ENCODE assay signal across 10 cellular contexts in the genomic region with DNA sequence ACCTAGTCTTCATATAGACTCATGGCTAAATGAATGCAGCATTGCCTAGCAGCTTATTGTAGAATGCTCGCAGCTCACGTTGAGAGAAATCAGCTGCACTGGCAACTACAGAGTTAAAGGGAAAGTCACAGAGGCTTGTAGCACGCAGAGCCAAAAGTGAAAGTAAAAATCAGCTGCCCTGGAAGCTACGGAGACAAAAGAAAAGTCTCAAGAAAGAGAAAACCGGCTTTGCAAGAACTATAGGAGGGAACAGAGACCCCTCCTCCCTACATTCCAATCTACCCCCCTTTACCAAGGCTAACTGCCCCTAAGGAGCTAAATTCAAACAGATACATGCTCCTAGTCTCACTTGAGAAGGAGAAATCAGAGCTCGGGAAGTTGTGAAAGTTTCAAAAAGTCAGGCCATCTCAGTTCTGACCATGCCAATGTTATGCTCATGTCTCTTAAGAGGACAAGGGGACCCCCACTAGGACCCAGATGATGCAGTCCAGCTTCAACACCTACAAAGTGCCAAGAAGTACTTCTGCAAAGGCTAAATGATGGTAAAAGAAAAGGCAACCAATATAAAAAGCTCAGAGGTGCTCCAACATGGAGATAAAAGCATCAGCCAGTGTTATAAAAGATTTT.
A peak's percentile ranks its signal among the peaks of the same experiment; 100 is the strongest.
DNase-seq lines count a peak whose midpoint lies in the region; ATAC-seq and TF ChIP-seq lines count a peak whose summit lies in the region.
"Had no signal": no experiment of that assay in that cellular context is flagged by ENCODE, and none has a peak within 500 bp of the region (broad histone marks: within the 10 kb centered on the region; RNA-seq: fewer than 3 reads in every experiment).

No MANE protein-coding gene starts in this region.

- no peaks in the 10 kb centered on the region for H3K36me3 Mint-ChIP-seq in stimulated activated effector memory CD8-positive, alpha-beta T cell treated with anti-CD3 and anti-CD28 coated beads, Interleukin-12 subunit alpha, Interleukin-12 subunit beta, amount 100 ng/mL, for 72 hours

- H3K4me1 ChIP-seq in colonic mucosa, result no peaks in the 10 kb centered on the region
- H3K4me1 ChIP-seq: vagina had no signal

- H3K27ac Mint-ChIP-seq in stimulated activated effector memory CD8-positive, alpha-beta T cell treated with anti-CD3 and anti-CD28 coated beads, Interleukin-12 subunit alpha, Interleukin-12 subunit beta, amount 100 ng/mL, for 72 hours, result peak overlapping the region; percentile 76

- peaks cover 9% of the 10 kb centered on the region for H3K9me3 Mint-ChIP-seq in stimulated activated effector memory CD8-positive, alpha-beta T cell treated with anti-CD3 and anti-CD28 coated beads, Interleukin-12 subunit alpha, Interleukin-12 subunit beta, amount 100 ng/mL, for 72 hours

- H3K9ac ChIP-seq in colonic mucosa (ENCODE audit: low read depth in 2 of 2, low read length in 2 of 2), result no peak overlapping the region

- no peak overlapping the region for H3K27ac ChIP-seq in colonic mucosa
- H3K27ac ChIP-seq: vagina had no signal

- peak overlapping the region; percentile 78 for H3K4me3 Mint-ChIP-seq in stimulated activated effector memory CD8-positive, alpha-beta T cell treated with anti-CD3 and anti-CD28 coated beads, Interleukin-12 subunit alpha, Interleukin-12 subunit beta, amount 100 ng/mL, for 72 hours

- peaks cover 13% of the 10 kb centered on the region for H3K4me1 Mint-ChIP-seq in stimulated activated effector memory CD8-positive, alpha-beta T cell treated with anti-CD3 and anti-CD28 coated beads, Interleukin-12 subunit alpha, Interleukin-12 subunit beta, amount 100 ng/mL, for 72 hours

- no peaks in the 10 kb centered on the region for H3K27me3 ChIP-seq in colonic mucosa
- H3K27me3 ChIP-seq: vagina had no signal

- intact Hi-C loops in colonic mucosa (cut with DNase I), result no loop called here

- ATAC-seq in stimulated activated effector memory CD8-positive, alpha-beta T cell treated with anti-CD3 and anti-CD28 coated beads, Interleukin-12 subunit alpha, Interleukin-12 subunit beta, amount 100 ng/mL, for 72 hours, result peak; percentile 51
- ATAC-seq in HG03108 (IDR thresholded peaks at IDR 0.05; ENCODE audit: unreplicated experiment) (no peak), HG03159 (IDR thresholded peaks at IDR 0.05; ENCODE audit: unreplicated experiment) (no peak)
- ATAC-seq: mucosa of descending colon had no signal

- H3K36me3 ChIP-seq in colonic mucosa, result no peaks in the 10 kb centered on the region
- H3K36me3 ChIP-seq: vagina had no signal

- TF ChIP-seq CTCF in colonic mucosa (IDR thresholded peaks at IDR 0.05), result no peak

- no peak overlapping the region for H3K4me3 ChIP-seq in colonic mucosa
- H3K4me3 ChIP-seq: mucosa of descending colon, vagina had no signal

- no peaks in the 10 kb centered on the region for H3K9me3 ChIP-seq in colonic mucosa
- H3K9me3 ChIP-seq: mucosa of descending colon, vagina had no signal

- DNase-seq in activated T-cell treated with anti-CD3 and anti-CD28 coated beads for 24 hours (ENCODE audit: low read depth), result peak; percentile 2
- no peak for DNase-seq in activated T-cell treated with anti-CD3 and anti-CD28 coated beads, Interleukin-2, amount 50 U/mL, for 1 hour
- peak; percentile 29 for DNase-seq in LoVo (ENCODE audit: low spot score)
- peak; percentile 36 for DNase-seq in epidermal melanocyte (ENCODE audit: insufficient read length, low spot score)
- peak in 1 of 2 donors; percentile 53 for DNase-seq in stimulated activated effector memory CD8-positive, alpha-beta T cell treated with anti-CD3 and anti-CD28 coated beads, Interleukin-12 subunit alpha, Interleukin-12 subunit beta, amount 100 ng/mL, for 72 hours (ENCODE audit: low spot score in 2 of 2)
- DNase-seq in colonic mucosa, result no peak

Comparison
In these comparisons a context has a peak if more than half of its experiments do, and no peak if none do; other contexts are left out.
1. DNase-seq: peak in activated T-cell treated with anti-CD3 and anti-CD28 coated beads for 24 hours (single experiment), LoVo (single experiment) and epidermal melanocyte (single experiment); none in activated T-cell treated with anti-CD3 and anti-CD28 coated beads, Interleukin-2, amount 50 U/mL, for 1 hour (single experiment) and colonic mucosa (single experiment).